17 cellular contexts compared by ENCODE assay signal in the genomic region with DNA sequence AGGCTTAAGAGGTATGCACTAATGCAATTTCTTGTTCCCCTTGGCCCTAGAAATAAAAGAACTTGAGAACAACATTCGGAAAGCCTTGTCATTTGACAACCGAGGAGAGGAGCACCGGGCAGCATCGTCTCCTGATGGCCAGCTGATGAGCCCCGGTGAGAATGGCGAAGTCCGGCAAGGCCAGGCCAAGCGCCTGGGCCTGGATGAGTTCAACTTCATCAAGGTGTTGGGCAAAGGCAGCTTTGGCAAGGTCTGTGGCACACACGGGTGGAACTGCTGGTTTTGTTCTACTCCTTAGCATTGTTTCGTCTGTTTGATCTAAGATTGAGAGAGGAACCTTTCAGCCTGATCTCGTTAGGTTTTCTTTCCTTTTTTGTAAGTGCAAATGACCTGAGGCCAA.
"Had no signal": no experiment of that assay in that cellular context is flagged by ENCODE, and none has a peak within 500 bp of the region (broad histone marks: within the 10 kb centered on the region; RNA-seq: fewer than 3 reads in every experiment).

No MANE protein-coding gene starts in this region.

- H3K4me1 ChIP-seq: psoas muscle had no signal

- H3K9me3 ChIP-seq: heart left ventricle, left ventricle myocardium inferior, psoas muscle, right lobe of liver, tibial nerve had no signal

- ATAC-seq: heart left ventricle; psoas muscle; stimulated activated memory B cell treated with anti-CD40 and anti-IgM and Interleukin-4, amounts not matched to agents 10 μg/mL and 1 μg/mL and 100 μg/mL, for 72 hours had no signal

- H3K36me3 ChIP-seq: right lobe of liver had no signal

- H3K27me3 ChIP-seq: dorsolateral prefrontal cortex, heart left ventricle, right lobe of liver, tibial nerve had no signal

- H3K27ac ChIP-seq: dorsolateral prefrontal cortex, heart left ventricle, left ventricle myocardium inferior, psoas muscle, right lobe of liver, tibial nerve had no signal

- FAIRE-seq: frontal cortex had no signal

- DNase-seq: cortex of kidney; dorsolateral prefrontal cortex; effector CD8-positive, alpha-beta T cell; heart left ventricle; hippocampal formation; left ventricle myocardium inferior; mesenchymal stem cell; midbrain; psoas muscle; retina; stimulated activated CD4-positive, alpha-beta T cell treated with anti-CD3 and anti-CD28 coated beads, Interleukin-4, amount 100 ng/mL, for 1 hour; stimulated activated CD8-positive, alpha-beta memory T cell treated with anti-CD3 and anti-CD28 coated beads, Interleukin-4, amount 100 ng/mL, for 48 hours had no signal

- H3K4me3 ChIP-seq: dorsolateral prefrontal cortex, heart left ventricle, left ventricle myocardium inferior, lung, psoas muscle, right lobe of liver, tibial nerve had no signal
